Comparison of ENCODE assay signal across 1 cellular context in genomic region chr17:57895382-57896060, GRCh38.
A peak's percentile ranks its signal among the peaks of the same experiment; 100 is the strongest.
TF ChIP-seq lines count a peak whose summit lies in the region.

No MANE protein-coding gene starts in this region.

TF ChIP-seq in HepG2, 621 proteins besides CTCF, POLR2A, EP300 and RAD21:
- no peak for TF ChIP-seq ZNF546 (CRISPR knock-in tag; conservative IDR thresholded peaks at IDR 0.05)
- TF ChIP-seq SP140L (CRISPR knock-in tag; IDR thresholded peaks at IDR 0.05; ENCODE audit: borderline replicate concordance) = no peak
- TF ChIP-seq FOXC1 (CRISPR knock-in tag; IDR thresholded peaks at IDR 0.05; ENCODE audit: borderline replicate concordance) = 0 out of 2 replicates have a peak, but pooled peaks have one; percentile 3
- no peak for TF ChIP-seq RCOR2 (CRISPR knock-in tag; IDR thresholded peaks at IDR 0.05)
- peak; percentile 62; the same call in 1 of the 2 replicates for TF ChIP-seq RFX1 (IDR thresholded peaks at IDR 0.05)
